8 cellular contexts compared by ENCODE assay signal in the genomic region with DNA sequence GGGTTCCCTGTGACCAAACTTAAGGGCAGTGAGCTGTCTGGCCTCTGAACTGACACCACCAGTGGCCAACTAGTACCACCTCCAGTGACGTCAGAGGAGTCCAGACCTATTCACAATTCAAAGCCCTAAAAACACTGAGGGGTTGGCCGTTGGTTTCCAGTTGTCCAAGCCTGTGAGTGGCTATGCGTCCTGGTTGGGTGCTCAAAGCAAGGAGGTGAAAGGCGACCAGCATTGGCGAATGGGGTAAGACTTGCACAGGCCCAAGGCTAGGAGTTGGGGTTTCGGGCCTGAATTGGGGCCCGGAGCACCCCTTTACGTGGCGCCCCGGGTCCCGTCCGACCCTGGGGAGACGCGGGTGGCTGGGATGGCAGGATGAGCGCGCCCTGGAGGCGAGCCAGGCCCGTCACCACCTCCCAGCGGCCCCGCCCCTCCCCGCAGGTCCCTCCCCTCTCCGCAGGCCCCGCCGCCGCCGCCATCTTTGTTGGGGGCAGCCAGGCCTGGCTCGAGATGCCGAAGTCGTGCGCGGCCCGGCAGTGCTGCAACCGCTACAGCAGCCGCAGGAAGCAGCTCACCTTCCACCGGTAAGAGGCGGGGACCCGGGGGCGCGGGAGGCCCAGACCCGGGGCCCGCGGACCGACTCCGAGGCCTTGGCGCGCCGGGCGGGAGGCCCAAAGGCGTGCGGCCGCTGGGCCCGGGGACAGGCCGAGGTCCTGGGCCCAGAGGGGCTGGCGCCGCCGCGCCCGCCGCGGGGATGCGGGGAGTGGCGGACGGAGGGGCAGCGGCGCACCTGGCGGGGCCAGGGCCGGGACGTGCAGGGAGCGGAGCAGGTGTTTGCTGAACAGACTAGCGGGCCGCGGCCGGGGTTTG.
DNase-seq lines count a peak whose midpoint lies in the region; ATAC-seq and TF ChIP-seq lines count a peak whose summit lies in the region.

A gene with protein sequence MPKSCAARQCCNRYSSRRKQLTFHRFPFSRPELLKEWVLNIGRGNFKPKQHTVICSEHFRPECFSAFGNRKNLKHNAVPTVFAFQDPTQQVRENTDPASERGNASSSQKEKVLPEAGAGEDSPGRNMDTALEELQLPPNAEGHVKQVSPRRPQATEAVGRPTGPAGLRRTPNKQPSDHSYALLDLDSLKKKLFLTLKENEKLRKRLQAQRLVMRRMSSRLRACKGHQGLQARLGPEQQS (plus strand): TSS at position 157 of the 867 bp plus-strand sequence. CDS start 351 bp downstream, at position 508.

- no peaks in the 10 kb centered on the region for H3K9me3 ChIP-seq in BLaER1 treated with 17β-estradiol and CSF1 and Interleukin-3, amounts not matched to agents 10 nM and 100 nM (replicated peaks in 1 of 11)

- peak within 1 kb of the TSS; percentile 77 to 97 (median 91) for H3K4me2 ChIP-seq in BLaER1 treated with 17β-estradiol and CSF1 and Interleukin-3, amounts not matched to agents 10 nM and 100 nM

- peak within 1 kb of the TSS; percentile 68 to 99 (median 96) for H3K4me3 ChIP-seq in BLaER1 treated with 17β-estradiol and CSF1 and Interleukin-3, amounts not matched to agents 10 nM and 100 nM

- DNase-seq in NCI-H82 treated with DMSO at 0.1 percent for 48 hours (lab: John Stamatoyannopoulos, UW; ENCODE audit: unreplicated experiment): peak; percentile 38
- DNase-seq in activated CD8-positive, alpha-beta memory T cell treated with anti-CD3 and anti-CD28 coated beads for 1 hour (ENCODE audit: extremely low read depth in 1 of 2, low read depth in 1 of 2): peak; percentile 84 to 89
- DNase-seq in effector CD8-positive, alpha-beta T cell (lab: John Stamatoyannopoulos, UW): peak; percentile 83
- DNase-seq in medulla oblongata (ENCODE audit: extremely low spot score): peak; percentile 75
- peak; percentile 83 for DNase-seq in stimulated activated CD8-positive, alpha-beta memory T cell treated with anti-CD3 and anti-CD28 coated beads, Interleukin-12 subunit alpha, Interleukin-12 subunit beta, amount 100 ng/mL, for 1 hour (ENCODE audit: low read depth)

- peak; percentile 48 for ATAC-seq in HG03378 (IDR thresholded peaks at IDR 0.05; ENCODE audit: unreplicated experiment)

- peaks cover 27 to 43% (median 33%) of the 10 kb centered on the region in 10 experiments for H3K4me1 ChIP-seq in BLaER1 treated with 17β-estradiol and CSF1 and Interleukin-3, amounts not matched to agents 10 nM and 100 nM

- peaks cover 55 to 94% (median 82%) of the 10 kb centered on the region in 11 experiments; a peak in 21 of 22 replicates for H4K20me1 ChIP-seq in BLaER1 treated with 17β-estradiol and CSF1 and Interleukin-3, amounts not matched to agents 10 nM and 100 nM

- H3K27ac ChIP-seq in BLaER1 treated with 17β-estradiol and CSF1 and Interleukin-3, amounts not matched to agents 10 nM and 100 nM: peak within 1 kb of the TSS; percentile 62 to 87 (median 82); a peak in 21 of 22 replicates

- peak; percentile 43 for TF ChIP-seq POLR2A in GM19099 (IDR thresholded peaks at IDR 0.05; ENCODE audit: extremely low read depth, insufficient read length, low read depth)

- no peaks in the 10 kb centered on the region for H3K27me3 ChIP-seq in BLaER1 treated with 17β-estradiol and CSF1 and Interleukin-3, amounts not matched to agents 10 nM and 100 nM

- H3K36me3 ChIP-seq in BLaER1 treated with 17β-estradiol and CSF1 and Interleukin-3, amounts not matched to agents 10 nM and 100 nM: peaks cover 59 to 73% (median 64%) of the 10 kb centered on the region in 11 experiments

- peak within 1 kb of the TSS; percentile 84 to 95 (median 89) for H3K9ac ChIP-seq in BLaER1 treated with 17β-estradiol and CSF1 and Interleukin-3, amounts not matched to agents 10 nM and 100 nM

Comparison
In these comparisons a context has a peak if more than half of its experiments do, and no peak if none do; other contexts are left out.
1. Peak in every context shown above with its lines: DNase-seq, ATAC-seq, H3K4me3 ChIP-seq and H3K27ac ChIP-seq.